In genomic region chr13:44421853-44422525, GRCh38 we compare ENCODE assay signal across 1 cellular context.
TF ChIP-seq lines count a peak whose summit lies in the region.

No MANE protein-coding gene starts in this region.

TF ChIP-seq in K562, 482 proteins besides CTCF, POLR2A, EP300 and RAD21:
- TF ChIP-seq EHMT2 (IDR thresholded peaks at IDR 0.05) (no peak), ZBTB43 (CRISPR knock-in tag; IDR thresholded peaks at IDR 0.05) (no peak), TBP (optimal IDR thresholded peaks at IDR 0.05; ENCODE audit: low read depth, low read length) (no peak), BCOR (IDR thresholded peaks at IDR 0.05) (no peak)
TF ChIP-seq in K562: peak in this region for 0.
